Comparison of ENCODE assay signal across 8 cellular contexts in genomic region chr22:22297790-22298653, GRCh38. TPM values are rescaled to one million over a fixed set of nuclear protein-coding genes. Genes with fewer than 3 reads are reported as not detected.
A peak's percentile ranks its signal among the peaks of the same experiment; 100 is the strongest.
DNase-seq lines count a peak whose midpoint lies in the region; ATAC-seq and TF ChIP-seq lines count a peak whose summit lies in the region.
"Not testable (repeated sequence)": the region's sequence is repeated elsewhere in the genome, so short reads cannot be mapped to it uniquely, and the experiment has no call there.

No MANE protein-coding gene starts in this region.

- H3K4me2 ChIP-seq in KMS-11, result peak overlapping the region; percentile 33; the same call in 1 of the 2 replicates

- ATAC-seq in CD4-positive, CD25-positive, alpha-beta regulatory T cell (ENCODE audit: low read depth in 2 of 2), result peak; percentile 96 to 97
- ATAC-seq in GM21526 (IDR thresholded peaks at IDR 0.05; ENCODE audit: low FRiP score, unreplicated experiment) (peak; percentile 79), RWPE2 (ENCODE audit: low read depth) (peak; percentile 96)

- H3K9ac ChIP-seq in KMS-11 (peak overlapping the region; percentile 57; the same call in 1 of the 2 replicates), mucosa of stomach (ENCODE audit: low read length) (peak overlapping the region; percentile 76)

- not testable (repeated sequence) for TF ChIP-seq CTCF in KMS-11 (conservative IDR thresholded peaks at IDR 0.05; ENCODE audit: low read depth, low read length)
- TF ChIP-seq CTCF in RWPE2 (IDR thresholded peaks at IDR 0.05; ENCODE audit: poor library complexity, severe bottlenecking) (peak; percentile 46), esophagus squamous epithelium (IDR thresholded peaks at IDR 0.05) (peak in 5 of 6 experiments; percentile 10 to 38 (median 21))

- H4K20me1 ChIP-seq in KMS-11 (ENCODE audit: insufficient read depth), result not testable (repeated sequence)

- H3K4me1 Mint-ChIP-seq in CD4-positive, CD25-positive, alpha-beta regulatory T cell, result peaks cover 5 to 29% (median 24%) of the 10 kb centered on the region in 4 donors

- H2AFZ ChIP-seq in KMS-11 (ENCODE audit: low read depth), result peak overlapping the region; percentile 44; the same call in 1 of the 2 replicates

- H3K4me3 ChIP-seq in CD4-positive, CD25-positive, alpha-beta regulatory T cell (ENCODE audit: low read depth, low read length), result peak overlapping the region; percentile 64
- H3K4me3 ChIP-seq in KMS-11 (IDR thresholded peaks at IDR 0.05; ENCODE audit: insufficient read depth, low read depth, low read length), result not testable (repeated sequence)
- H3K4me3 ChIP-seq in RWPE2 (ENCODE audit: severe bottlenecking) (peak overlapping the region; percentile 89), esophagus squamous epithelium (peak overlapping the region; percentile 54 to 89 (median 80)), mucosa of stomach (ENCODE audit: low read length) (peak overlapping the region; percentile 56)

- H3K27me3 Mint-ChIP-seq in CD4-positive, CD25-positive, alpha-beta regulatory T cell, result not testable (repeated sequence)

- not testable (repeated sequence) for H3K9me3 Mint-ChIP-seq in CD4-positive, CD25-positive, alpha-beta regulatory T cell

- not testable (repeated sequence) for H3K9me3 ChIP-seq in CD4-positive, CD25-positive, alpha-beta regulatory T cell (ENCODE audit: control insufficient read depth in 2 of 2, low read length in 2 of 2); RWPE2 (ENCODE audit: severe bottlenecking); esophagus squamous epithelium; mucosa of stomach (ENCODE audit: control insufficient read depth, low read length)

- peaks cover 39% of the 10 kb centered on the region; the same call in 1 of the 2 replicates for H3K79me2 ChIP-seq in KMS-11 (ENCODE audit: insufficient read depth, low read depth)

- DNase-seq in CD4-positive, CD25-positive, alpha-beta regulatory T cell, result peak; percentile 69 to 85 (median 73)
- not testable (repeated sequence) for DNase-seq in RWPE2 (ENCODE audit: low spot score); esophagus squamous epithelium (lab: John Stamatoyannopoulos, UW)
- DNase-seq in activated T-helper 1 cell treated with anti-CD3 and anti-CD28 coated beads, Interleukin-2, amount 50 U/mL, for 16 hours (ENCODE audit: low read depth in 1 of 2, low spot score in 1 of 2), result peak; percentile 41 to 68
- DNase-seq in stimulated activated CD8-positive, alpha-beta memory T cell treated with anti-CD3 and anti-CD28 coated beads, Interleukin-15, amount 100 ng/mL, for 24 hours (ENCODE audit: low read depth), result peak; percentile 74

- peak overlapping the region; percentile 85 to 94 (median 92) for H3K4me3 Mint-ChIP-seq in CD4-positive, CD25-positive, alpha-beta regulatory T cell

- peak overlapping the region; percentile 55 for H3K27ac ChIP-seq in CD4-positive, CD25-positive, alpha-beta regulatory T cell (ENCODE audit: insufficient read depth, low read length, poor library complexity, severe bottlenecking)
- 0 out of 2 replicates have a peak overlapping the region, but pooled peaks have one; percentile 13 for H3K27ac ChIP-seq in KMS-11
- peak overlapping the region; percentile 41 for H3K27ac ChIP-seq in RWPE2 (ENCODE audit: poor library complexity, severe bottlenecking)
- H3K27ac ChIP-seq in esophagus squamous epithelium, result peak overlapping the region; percentile 85 to 93 (median 88)

- H3K27me3 ChIP-seq in CD4-positive, CD25-positive, alpha-beta regulatory T cell (ENCODE audit: control insufficient read depth, insufficient read depth, low read length); KMS-11 (ENCODE audit: insufficient read depth, low read depth); RWPE2 (ENCODE audit: insufficient read depth, poor library complexity, severe bottlenecking); esophagus squamous epithelium; mucosa of stomach (ENCODE audit: control insufficient read depth, insufficient read depth, low read length): not testable (repeated sequence)

- H3K36me3 ChIP-seq in CD4-positive, CD25-positive, alpha-beta regulatory T cell (ENCODE audit: control insufficient read depth, insufficient read depth, low read length); KMS-11 (ENCODE audit: insufficient read depth); RWPE2 (ENCODE audit: low read depth); mucosa of stomach (ENCODE audit: control insufficient read depth, insufficient read depth, low read length): not testable (repeated sequence)
- peaks cover 0 to 11% (median 0%) of the 10 kb centered on the region in 3 donors for H3K36me3 ChIP-seq in esophagus squamous epithelium

- H3K4me1 ChIP-seq in CD4-positive, CD25-positive, alpha-beta regulatory T cell (ENCODE audit: control insufficient read depth, insufficient read depth, low read length, poor library complexity, severe bottlenecking); KMS-11 (ENCODE audit: low read depth, poor library complexity, severe bottlenecking); RWPE2 (ENCODE audit: insufficient read depth, poor library complexity, severe bottlenecking); mucosa of stomach (ENCODE audit: control insufficient read depth, insufficient read depth, low read length): not testable (repeated sequence)
- H3K4me1 ChIP-seq in esophagus squamous epithelium, result peaks cover 0 to 13% (median 0%) of the 10 kb centered on the region in 3 donors

- 0% methylated on average over 3 to 22 of the region's 72 CpGs for WGBS in esophagus squamous epithelium, 2 donors

- H3K27ac Mint-ChIP-seq in CD4-positive, CD25-positive, alpha-beta regulatory T cell, result peak overlapping the region; percentile 64 to 93 (median 89)

- H3K36me3 Mint-ChIP-seq in CD4-positive, CD25-positive, alpha-beta regulatory T cell, result not testable (repeated sequence)

- intact Hi-C loops in esophagus squamous epithelium (cut with DNase I), result not testable (repeated sequence)

- TF ChIP-seq POLR2A in esophagus squamous epithelium (IDR thresholded peaks at IDR 0.05), result peak in 2 of 4 donors; percentile 25 to 78

RNA-seq across cellular contexts. Expression of gene VPREB1, which starts 53.4 kb away (rescaled TPM):
- not detected for total RNA-seq in CD4-positive, CD25-positive, alpha-beta regulatory T cell
- polyA plus RNA-seq in CD4-positive, CD25-positive, alpha-beta regulatory T cell, result not detected
- total RNA-seq in esophagus squamous epithelium, result not detected

Comparison
In these comparisons a context has a peak if more than half of its experiments do, and no peak if none do; other contexts are left out.
1. H3K27ac ChIP-seq: peak in every context shown above with its lines; median percentile 88 in esophagus squamous epithelium; 55 in CD4-positive, CD25-positive, alpha-beta regulatory T cell; 41 in RWPE2; 13 in KMS-11.